In the genomic region with DNA sequence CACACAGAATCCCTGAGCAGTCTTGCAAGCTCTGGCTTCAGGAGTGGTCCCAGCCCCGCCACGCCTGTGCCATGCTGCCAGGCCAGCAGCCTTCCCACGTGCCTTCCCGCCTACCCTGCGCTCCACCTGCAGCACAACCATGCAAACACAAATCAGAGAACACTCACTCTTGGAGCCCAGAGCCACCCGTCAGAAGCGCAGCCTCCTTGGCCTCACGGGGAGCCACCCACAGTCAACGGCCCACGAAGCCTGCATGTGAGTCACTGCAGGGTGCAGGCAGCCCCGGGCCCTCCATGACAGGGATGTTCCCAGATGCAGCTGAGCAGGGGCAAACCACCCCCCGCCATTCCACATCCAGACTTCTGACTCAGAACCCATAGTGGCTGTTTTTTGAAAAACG, we compare ENCODE assay signal across 21 cellular contexts.
DNase-seq lines count a peak whose midpoint lies in the region; ATAC-seq and TF ChIP-seq lines count a peak whose summit lies in the region.
"Had no signal": no experiment of that assay in that cellular context is flagged by ENCODE, and none has a peak within 500 bp of the region (broad histone marks: within the 10 kb centered on the region; RNA-seq: fewer than 3 reads in every experiment).

No MANE protein-coding gene starts in this region.

- H2BK5ac ChIP-seq in neuronal stem cell (ENCODE audit: low read length): no peak overlapping the region

- H2AFZ ChIP-seq in neuronal stem cell (ENCODE audit: low read length): no peak overlapping the region

- H2BK120ac ChIP-seq in neuronal stem cell (ENCODE audit: low read depth, low read length): peak overlapping the region; percentile 22

- peak overlapping the region; percentile 83 for H3K14ac ChIP-seq in neuronal stem cell (ENCODE audit: low read length)

- peak overlapping the region; percentile 86 for H2BK12ac ChIP-seq in neuronal stem cell (ENCODE audit: low read length)

- H3K79me1 ChIP-seq in neuronal stem cell (ENCODE audit: low read depth, low read length): no peaks in the 10 kb centered on the region

- peak overlapping the region; percentile 70 for H3K4ac ChIP-seq in neuronal stem cell (ENCODE audit: low read length)

- intact Hi-C loops in Right ventricle myocardium superior (cut with DNase I) (no loop called here), heart right ventricle (cut with DNase I) (no loop called here), left cardiac atrium (cut with DNase I) (no loop called here)

- H3K36me3 ChIP-seq in heart right ventricle (no peaks in the 10 kb centered on the region), neuronal stem cell (replicated peaks in 1 of 2; ENCODE audit: control insufficient read depth in 2 of 2, insufficient read depth in 2 of 2, low read length in 2 of 2) (no peaks in the 10 kb centered on the region)
- H3K36me3 ChIP-seq: SJSA1, tibial artery had no signal

- no peak overlapping the region for H3K27ac ChIP-seq in heart right ventricle
- no peak overlapping the region for H3K27ac ChIP-seq in neuronal stem cell (replicated peaks; ENCODE audit: low read length)
- H3K27ac ChIP-seq: HL-60, SJSA1, tibial artery had no signal

- TF ChIP-seq CTCF in heart right ventricle (IDR thresholded peaks at IDR 0.05): no peak

- H2BK15ac ChIP-seq in neuronal stem cell (ENCODE audit: low read length): peak overlapping the region; percentile 94

- H4K8ac ChIP-seq in neuronal stem cell (ENCODE audit: low read depth, low read length): no peak overlapping the region

- H3K9me3 ChIP-seq in heart right ventricle (peaks cover 0 to 19% (median 0%) of the 10 kb centered on the region in 11 donors), neuronal stem cell (replicated peaks in 1 of 2; ENCODE audit: control insufficient read depth in 2 of 2, insufficient read depth in 1 of 2, low read depth in 1 of 2, low read length in 2 of 2) (peaks cover 3 to 5% of the 10 kb centered on the region in 2 donors)

- no peak overlapping the region for H3K4me2 ChIP-seq in neuronal stem cell (ENCODE audit: insufficient read depth, low read length, poor library complexity, severe bottlenecking)

- ATAC-seq in Right ventricle myocardium superior (ENCODE audit: poor library complexity) (no peak), heart right ventricle (no peak), left cardiac atrium (no peak), HG03135 (IDR thresholded peaks at IDR 0.05; ENCODE audit: unreplicated experiment) (no peak)
- ATAC-seq: activated naive CD4-positive, alpha-beta T cell treated with anti-CD3 and anti-CD28 coated beads, Interleukin-2, amount 50 U/mL, for 72 hours; effector memory CD8-positive, alpha-beta T cell had no signal

- WGBS in heart right ventricle, 2 donors: 87% methylated on average over 13 of the region's 13 CpGs
- no CpG with 5 or more reads among the region's 13 CpGs for WGBS in neuronal stem cell (ENCODE audit: extremely low coverage in 2 of 2, insufficient read length in 2 of 2, insufficient replicate concordance in 1 of 2), 2 donors

- peak overlapping the region; percentile 20 for H4K91ac ChIP-seq in neuronal stem cell (ENCODE audit: low read depth, low read length, poor library complexity)

- peak overlapping the region; percentile 87 for H3K23ac ChIP-seq in neuronal stem cell (ENCODE audit: low read depth, low read length, poor library complexity)

- H3K9ac ChIP-seq in neuronal stem cell (ENCODE audit: low read depth, low read length, poor library complexity): peak overlapping the region; percentile 61

- peaks cover 0 to 5% (median 0%) of the 10 kb centered on the region in 7 donors for H3K27me3 ChIP-seq in heart right ventricle
- no peaks in the 10 kb centered on the region for H3K27me3 ChIP-seq in neuronal stem cell (ENCODE audit: control insufficient read depth in 3 of 3, insufficient read depth in 3 of 3, low read depth in 1 of 3, low read length in 3 of 3)
- H3K27me3 ChIP-seq: SJSA1, tibial artery had no signal

- H3K18ac ChIP-seq in neuronal stem cell (ENCODE audit: low read length): peak overlapping the region; percentile 81

- no peak overlapping the region for H3K4me3 ChIP-seq in heart right ventricle
- no peak overlapping the region for H3K4me3 ChIP-seq in neuronal stem cell (ENCODE audit: low read length in 2 of 2)
- H3K4me3 ChIP-seq: lung, SJSA1, tibial artery had no signal

- no peaks in the 10 kb centered on the region for H3K4me1 ChIP-seq in heart right ventricle
- peaks cover 0 to 9% of the 10 kb centered on the region in 2 donors for H3K4me1 ChIP-seq in neuronal stem cell (ENCODE audit: control insufficient read depth in 2 of 2, insufficient read depth in 1 of 2, low read depth in 1 of 2, low read length in 2 of 2)
- H3K4me1 ChIP-seq: SJSA1, tibial artery had no signal

- DNase-seq in Right ventricle myocardium superior (peak; percentile 40), heart right ventricle (no peak), left cardiac atrium (peak; percentile 17), neuronal stem cell (ENCODE audit: low spot score) (no peak), ureter (ENCODE audit: low spot score) (peak; percentile 28), RKO (ENCODE audit: low spot score) (no peak), germinal center (ENCODE audit: low spot score) (no peak)
- DNase-seq: activated T-cell treated with anti-CD3 and anti-CD28 coated beads, Interleukin-2, amount 50 U/mL, for 48 hours; effector memory CD8-positive, alpha-beta T cell; HFFc6; NCI-H1436 treated with DMSO at 0.1 percent for 48 hours; NCI-H2171 treated with DMSO at 0.1 percent for 48 hours; NCI-H748 treated with DMSO at 0.1 percent for 48 hours; OCI-M1; stimulated activated naive CD4-positive, alpha-beta T cell treated with Interleukin-2 at 50 U/mL for 16 hours had no signal

- H2AK5ac ChIP-seq in neuronal stem cell (ENCODE audit: low read depth, low read length): peak overlapping the region; percentile 54

Comparison
In these comparisons a context has a peak if more than half of its experiments do, and no peak if none do; other contexts are left out.
1. DNase-seq: peak in Right ventricle myocardium superior (single experiment), left cardiac atrium (single experiment) and ureter (single experiment); none in heart right ventricle (0 of 2), neuronal stem cell (single experiment), RKO (single experiment) and germinal center (single experiment).